Comparison of ENCODE assay signal across 9 cellular contexts in the genomic region with DNA sequence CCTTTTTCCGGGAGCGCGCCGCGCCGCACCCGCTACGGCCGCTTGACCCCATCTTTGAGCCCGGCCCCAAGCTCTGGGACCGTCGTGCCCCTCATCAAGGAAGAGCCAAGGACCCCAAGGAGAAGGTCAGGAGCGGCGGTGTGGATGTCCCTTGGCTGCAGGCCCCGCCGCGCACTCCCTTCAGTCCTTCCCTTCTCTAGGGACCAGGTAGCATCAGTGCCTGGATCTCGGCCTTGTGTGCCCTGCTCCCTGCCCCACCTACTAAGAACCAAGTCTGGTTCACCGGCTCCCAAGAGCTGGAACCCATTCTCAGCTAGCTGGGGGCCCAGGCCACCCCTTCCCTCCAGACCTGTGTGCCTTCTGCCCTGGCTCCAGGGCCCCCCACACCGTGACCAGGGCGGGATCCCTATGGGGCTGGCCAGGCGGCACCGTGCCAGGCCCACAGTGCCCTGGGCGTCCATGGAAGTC.
DNase-seq lines count a peak whose midpoint lies in the region; ATAC-seq, FAIRE-seq and TF ChIP-seq lines count a peak whose summit lies in the region.
"Had no signal": no experiment of that assay in that cellular context is flagged by ENCODE, and none has a peak within 500 bp of the region (broad histone marks: within the 10 kb centered on the region; RNA-seq: fewer than 3 reads in every experiment).

No MANE protein-coding gene starts in this region.

- no peaks in the 10 kb centered on the region for H3K36me3 ChIP-seq in CD8-positive, alpha-beta memory T cell (ENCODE audit: insufficient read depth, low read length)
- H3K36me3 ChIP-seq in endothelial cell of umbilical vein (ENCODE audit: control insufficient read depth in 2 of 2, extremely low read depth in 1 of 2, insufficient read depth in 2 of 2, low read length in 2 of 2) = no peaks in the 10 kb centered on the region
- H3K36me3 ChIP-seq: adrenal gland had no signal

- no peak for FAIRE-seq in endothelial cell of umbilical vein (lab: Jason Lieb, UNC)

- H3K27ac ChIP-seq in CD8-positive, alpha-beta memory T cell (ENCODE audit: low read depth, low read length) = no peak overlapping the region
- no peak overlapping the region for H3K27ac ChIP-seq in endothelial cell of umbilical vein (ENCODE audit: insufficient read depth, low read depth, low read length)

- H3K9me3 Mint-ChIP-seq in CD8-positive, alpha-beta memory T cell = no peaks in the 10 kb centered on the region
- no peaks in the 10 kb centered on the region for H3K9me3 Mint-ChIP-seq in nephron progenitor cell

- H3K36me3 Mint-ChIP-seq in CD8-positive, alpha-beta memory T cell = no peaks in the 10 kb centered on the region
- no peaks in the 10 kb centered on the region for H3K36me3 Mint-ChIP-seq in nephron progenitor cell (ENCODE audit: low read depth)

- H3K9me3 ChIP-seq in CD8-positive, alpha-beta memory T cell (ENCODE audit: low read length) = no peaks in the 10 kb centered on the region
- no peaks in the 10 kb centered on the region for H3K9me3 ChIP-seq in endothelial cell of umbilical vein (replicated peaks; ENCODE audit: control insufficient read depth, insufficient read depth, low read length)
- H3K9me3 ChIP-seq: adrenal gland had no signal

- intact Hi-C loops in endothelial cell of umbilical vein (cut with micrococcal nuclease) = loop anchor here (1.0 to 5.0 kb wide), 6 partner anchors 31 to 816 kb away; partner anchors contain the start of gene TCF12

- peak overlapping the region in 4 of 7 donors; percentile 29 to 75 (median 60) for H3K4me3 Mint-ChIP-seq in CD8-positive, alpha-beta memory T cell
- peak overlapping the region; percentile 84 for H3K4me3 Mint-ChIP-seq in nephron progenitor cell

- H3K4me1 ChIP-seq in CD8-positive, alpha-beta memory T cell (ENCODE audit: insufficient read depth, low read length) = no peaks in the 10 kb centered on the region
- peaks cover 11% of the 10 kb centered on the region for H3K4me1 ChIP-seq in endothelial cell of umbilical vein (ENCODE audit: control insufficient read depth, extremely low read depth, insufficient read depth, low read length)

- POLR2A ChIA-PET in CD8-positive, alpha-beta memory T cell (lab: Charles Lee) = interaction anchor here (0.5 kb wide), 1 partner anchor 609 kb away, joined by 3 read pairs; no protein-coding TSS in a partner anchor
- POLR2A ChIA-PET in endothelial cell of umbilical vein (lab: Charles Lee) = no interaction called here

- no TSS peak for BruUV-seq in endothelial cell of umbilical vein (replicated peaks; lab: Mats Ljungman, UMichigan)

- H3K27me3 Mint-ChIP-seq in CD8-positive, alpha-beta memory T cell = peaks cover 12 to 25% of the 10 kb centered on the region in 2 donors
- peaks cover 10% of the 10 kb centered on the region for H3K27me3 Mint-ChIP-seq in nephron progenitor cell (ENCODE audit: low read depth, poor library complexity)

- no peak overlapping the region for H3K27ac Mint-ChIP-seq in CD8-positive, alpha-beta memory T cell
- no peak overlapping the region for H3K27ac Mint-ChIP-seq in nephron progenitor cell

- H3K9me1 ChIP-seq in endothelial cell of umbilical vein (replicated peaks; ENCODE audit: control insufficient read depth, extremely low read depth, insufficient read depth, low read length) = no peaks in the 10 kb centered on the region

- H3K4me3 ChIP-seq in CD8-positive, alpha-beta memory T cell (ENCODE audit: low read length) = no peak overlapping the region
- peak overlapping the region in 2 of 3 experiments; percentile 35 to 39 for H3K4me3 ChIP-seq in endothelial cell of umbilical vein (replicated peaks in 1 of 3; ENCODE audit: insufficient read depth in 1 of 3, low read depth in 1 of 3, low read length in 3 of 3)

- DNase-seq in CD8-positive, alpha-beta memory T cell = no peak
- DNase-seq in endothelial cell of umbilical vein (ENCODE audit: low read depth, low spot score) (peak; percentile 10), nephron progenitor cell (no peak), medulla oblongata (ENCODE audit: extremely low spot score) (no peak), NCI-H1694 (lab: John Stamatoyannopoulos, UW) (no peak)

- H3K4me1 Mint-ChIP-seq in CD8-positive, alpha-beta memory T cell = peaks cover 4 to 17% (median 5%) of the 10 kb centered on the region in 3 donors
- H3K4me1 Mint-ChIP-seq in nephron progenitor cell = peaks cover 39% of the 10 kb centered on the region

- H3K79me2 ChIP-seq in endothelial cell of umbilical vein (ENCODE audit: control insufficient read depth, insufficient read depth, low read length) = no peaks in the 10 kb centered on the region

- H4K20me1 ChIP-seq in endothelial cell of umbilical vein (replicated peaks; ENCODE audit: control insufficient read depth, extremely low read depth, insufficient read depth, low read length) = no peaks in the 10 kb centered on the region

- dilution Hi-C loops in endothelial cell of umbilical vein (cut with MboI; ENCODE audit: extremely low pct_ligation_motif_present, low sequenced_read_pairs) = no loop called here

- H2AFZ ChIP-seq in endothelial cell of umbilical vein (ENCODE audit: low read depth, low read length) = peak overlapping the region; percentile 97

- peak overlapping the region; percentile 24 for H3K4me2 ChIP-seq in endothelial cell of umbilical vein (ENCODE audit: insufficient read depth, low read length)

- H3K27me3 ChIP-seq in CD8-positive, alpha-beta memory T cell (ENCODE audit: insufficient read depth, low read length, poor library complexity, severe bottlenecking) = no peaks in the 10 kb centered on the region
- no peaks in the 10 kb centered on the region for H3K27me3 ChIP-seq in endothelial cell of umbilical vein (ENCODE audit: control insufficient read depth in 2 of 2, insufficient read depth in 2 of 2, low read length in 2 of 2)
- H3K27me3 ChIP-seq: adrenal gland had no signal

- TF ChIP-seq POLR2A in endothelial cell of umbilical vein (IDR thresholded peaks at IDR 0.05; ENCODE audit: low read depth, low read length) = no peak

- ATAC-seq in GM19452 (IDR thresholded peaks at IDR 0.05; ENCODE audit: unreplicated experiment) (no peak), HG03457 (IDR thresholded peaks at IDR 0.05; ENCODE audit: unreplicated experiment) (no peak)

- H3K9ac ChIP-seq in endothelial cell of umbilical vein (replicated peaks; ENCODE audit: extremely low read depth, insufficient read depth, low read length) = peak overlapping the region; percentile 13

- TF ChIP-seq CTCF in LNCAP (IDR thresholded peaks at IDR 0.05) (peak; percentile 18; the same call in 1 of the 2 replicates), endothelial cell of umbilical vein (IDR thresholded peaks at IDR 0.05; ENCODE audit: extremely low read depth in 1 of 2, insufficient read depth in 1 of 2, low read depth in 1 of 2, low read length in 2 of 2) (no peak), nephron progenitor cell (IDR thresholded peaks at IDR 0.05) (no peak)

- CTCF ChIA-PET in CD8-positive, alpha-beta memory T cell (lab: Charles Lee) = interaction anchor here (0.6 to 2.2 kb wide), 16 partner anchors 10 to 816 kb away, joined by 3 to 21 read pairs (median 4); no protein-coding TSS in a partner anchor
- CTCF ChIA-PET in endothelial cell of umbilical vein (lab: Charles Lee) = interaction anchor here (0.8 to 3.4 kb wide), 23 partner anchors 12 to 816 kb away, joined by 3 to 93 read pairs (median 5); partner anchors contain the start of gene TCF12

TF ChIP-seq in endothelial cell of umbilical vein, 7 proteins besides CTCF, POLR2A, EP300 and RAD21:
- TF ChIP-seq POLR2AphosphoS5 (IDR thresholded peaks at IDR 0.05; ENCODE audit: insufficient read depth, low read depth, low read length) (no peak), GATA2 (IDR thresholded peaks at IDR 0.05; ENCODE audit: insufficient read depth, insufficient read length, low read depth, low read length) (no peak), EZH2 (IDR thresholded peaks at IDR 0.05; ENCODE audit: borderline replicate concordance, low read depth, low read length, severe bottlenecking) (no peak), MAX (IDR thresholded peaks at IDR 0.05; ENCODE audit: insufficient read depth, insufficient read length) (no peak)
